8 cellular contexts compared by ENCODE assay signal in the genomic region with DNA sequence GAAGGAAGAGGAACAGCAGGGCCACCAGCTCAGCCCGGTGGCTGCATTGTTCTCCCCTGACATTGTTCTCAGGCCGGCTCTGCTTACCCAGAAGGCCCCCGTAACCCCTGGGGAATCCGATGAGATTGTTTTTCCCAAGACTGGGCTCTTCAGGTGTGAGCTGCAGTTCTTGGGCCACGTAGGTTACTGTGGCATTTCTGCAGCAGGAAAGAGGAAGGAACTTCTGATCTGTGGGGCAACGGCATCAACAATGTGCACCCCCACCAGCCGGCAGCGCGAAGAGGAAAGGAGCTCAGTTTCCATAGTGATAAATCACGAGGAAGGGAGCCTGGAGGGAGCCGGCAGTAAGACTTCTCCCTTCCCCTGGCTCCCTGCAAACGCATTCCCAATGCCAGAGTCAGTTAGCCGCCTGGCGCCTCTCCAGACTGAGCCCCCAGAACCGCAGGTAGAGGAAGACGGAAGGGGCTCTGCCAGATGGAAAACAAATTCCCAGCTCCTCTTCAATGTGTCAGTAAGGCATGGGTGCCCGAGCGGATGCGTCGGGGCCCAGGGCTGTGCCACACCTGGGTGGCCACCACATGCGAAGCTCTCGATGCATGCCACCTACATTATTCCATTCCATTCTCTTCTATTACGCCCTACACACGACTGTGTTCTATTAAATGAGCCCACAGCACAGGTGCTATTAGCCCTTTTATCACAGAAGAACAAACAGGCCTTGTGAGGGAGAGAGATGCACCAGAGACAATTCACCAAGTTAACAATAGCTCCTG. TPM values are rescaled to one million over a fixed set of nuclear protein-coding genes. Genes with fewer than 3 reads are reported as not detected.
DNase-seq lines count a peak whose midpoint lies in the region; ATAC-seq and TF ChIP-seq lines count a peak whose summit lies in the region.

No MANE protein-coding gene starts in this region.

- CTCF ChIA-PET in A673 (lab: Charles Lee) = interaction anchor here (1.6 kb wide), 1 partner anchor 9 kb away, joined by 7 read pairs; no protein-coding TSS in a partner anchor

- DNase-seq in A673 (ENCODE audit: low spot score) (peak; percentile 57), M059J (ENCODE audit: low read depth) (peak; percentile 31), iPS DF 19.7 (ENCODE audit: low read depth, low spot score) (peak; percentile 48), retina (peak; percentile 81), vagina (ENCODE audit: extremely low spot score in 2 of 2) (no peak)
- no peak for DNase-seq in stimulated activated CD4-positive, alpha-beta T cell treated with anti-CD3 and anti-CD28 coated beads, Interleukin-4, amount 100 ng/mL, for 4 hours

- POLR2A ChIA-PET in A673 (lab: Charles Lee; ENCODE audit: low non-redundant PET) = interaction anchor here (0.6 kb wide), 2 partner anchors 396 to 494 kb away, joined by 3 read pairs; no protein-coding TSS in a partner anchor

- no peaks in the 10 kb centered on the region for H3K27me3 ChIP-seq in A673 (replicated peaks; ENCODE audit: insufficient read depth, low read depth, low read length, poor library complexity)
- no peaks in the 10 kb centered on the region for H3K27me3 ChIP-seq in vagina

- H3K27ac ChIP-seq in A673 (ENCODE audit: low read depth, low read length, poor library complexity, severe bottlenecking) (no peak overlapping the region), angular gyrus (ENCODE audit: low read depth, low read length) (peak overlapping the region; percentile 66), vagina (no peak overlapping the region)

- H3K36me3 ChIP-seq in A673 (ENCODE audit: insufficient read depth, low read length, poor library complexity, severe bottlenecking) = no peaks in the 10 kb centered on the region
- H3K36me3 ChIP-seq in vagina = no peaks in the 10 kb centered on the region

- no peak for TF ChIP-seq POLR2A in vagina (IDR thresholded peaks at IDR 0.05)

- H3K4me1 ChIP-seq in A673 (ENCODE audit: insufficient read depth, low read length, poor library complexity, severe bottlenecking) (no peaks in the 10 kb centered on the region), vagina (peaks cover 5% of the 10 kb centered on the region)

- peak overlapping the region; percentile 21 for H3K4me3 ChIP-seq in A673 (ENCODE audit: low read depth, low read length, poor library complexity, severe bottlenecking)
- H3K4me3 ChIP-seq in vagina = peak overlapping the region in 1 of 2 donors; percentile 21

- TF ChIP-seq CTCF in A673 (conservative IDR thresholded peaks at IDR 0.05; ENCODE audit: low read depth, low read length) (no peak), vagina (IDR thresholded peaks at IDR 0.05) (no peak)

- no peak for ATAC-seq in GM19467 (IDR thresholded peaks at IDR 0.05; ENCODE audit: unreplicated experiment)

- BruUV-seq in A673 (replicated peaks; lab: Mats Ljungman, UMichigan) = no TSS peak

- H3K9me3 ChIP-seq in A673 (ENCODE audit: low read depth, low read length, poor library complexity, severe bottlenecking) (no peaks in the 10 kb centered on the region), vagina (no peaks in the 10 kb centered on the region)

- intact Hi-C loops in A673 (cut with micrococcal nuclease; ENCODE audit: unreplicated experiment) = no loop called here
- intact Hi-C loops in vagina (cut with DNase I) = no loop called here

RNA-seq across cellular contexts. Expression of a gene that starts 21.5 kb away (rescaled TPM):
- total RNA-seq in A673 (2021) = 0.39 and 0.60 TPM in 2 replicates
- 0.05 and 0.22 TPM in 2 replicates for total RNA-seq in M059J (2014; rRNA removed; shearing (Covaris generic))
- 94.0 TPM for total RNA-seq in vagina

RNA-seq across cellular contexts. Expression of a gene that starts 36.7 kb away (rescaled TPM):
- total RNA-seq in A673 (2021) (not detected in 2 replicates), vagina (11.0 TPM)
- total RNA-seq in M059J (2014; rRNA removed; shearing (Covaris generic)) = 2.7 and 6.3 TPM in 2 replicates

Comparison
In these comparisons a context has a peak if more than half of its experiments do, and no peak if none do; other contexts are left out.
1. DNase-seq: peak in A673 (single experiment), M059J (single experiment), iPS DF 19.7 (single experiment) and retina (single experiment); none in vagina (0 of 2) and stimulated activated CD4-positive, alpha-beta T cell treated with anti-CD3 and anti-CD28 coated beads, Interleukin-4, amount 100 ng/mL, for 4 hours (0 of 2).
2. RNA of a gene that starts 21.5 kb away (total RNA-seq): 94.0 TPM in vagina (single experiment); 0.39 to 0.60 TPM in A673 and 0.05 to 0.22 TPM in M059J; every median in the first group is over 10 times any median in the second.